In genomic region chr6:26240981-26241770, GRCh38 we compare ENCODE assay signal across 8 cellular contexts.
DNase-seq lines count a peak whose midpoint lies in the region; ATAC-seq and TF ChIP-seq lines count a peak whose summit lies in the region.

No MANE protein-coding gene starts in this region.

- peak overlapping the region; percentile 95 for H3K27ac ChIP-seq in KOPT-K1 (ENCODE audit: low read depth, low read length, poor library complexity, severe bottlenecking)

- peaks cover 8 to 15% of the 10 kb centered on the region in 2 donors for H3K36me3 Mint-ChIP-seq in stimulated activated naive B cell treated with anti-CD40 and anti-IgM and Interleukin-4, amounts not matched to agents 10 μg/mL and 1 μg/mL and 100 μg/mL, for 72 hours

- DNase-seq in GM12864 (ENCODE audit: low read depth) (peak; percentile 61), amniotic stem cell (lab: John Stamatoyannopoulos, UW) (peak; percentile 55), kidney epithelial cell (ENCODE audit: low read depth) (no peak), GM13976 (ENCODE audit: low spot score) (no peak), NCI-H1105 (lab: John Stamatoyannopoulos, UW) (no peak)
- peak; percentile 65 for DNase-seq in stimulated activated naive B cell treated with anti-CD40 and anti-IgM and Interleukin-4, amounts not matched to agents 10 μg/mL and 1 μg/mL and 100 μg/mL, for 72 hours

- no peaks in the 10 kb centered on the region for H3K27me3 ChIP-seq in kidney epithelial cell (ENCODE audit: control insufficient read depth, insufficient read depth, low read length)

- H3K36me3 ChIP-seq in KOPT-K1 (ENCODE audit: insufficient read depth, low read length) (no peaks in the 10 kb centered on the region), kidney epithelial cell (ENCODE audit: control insufficient read depth, insufficient read depth, low read length) (no peaks in the 10 kb centered on the region)

- TF ChIP-seq CTCF in GM12864 (IDR thresholded peaks at IDR 0.05; ENCODE audit: low read depth, low read length, missing control alignments) (no peak), kidney epithelial cell (IDR thresholded peaks at IDR 0.05; ENCODE audit: insufficient read depth, low read length, poor library complexity, severe bottlenecking) (no peak), GM13976 (IDR thresholded peaks at IDR 0.05; ENCODE audit: borderline replicate concordance, control extremely low read depth, extremely low read depth, insufficient read depth, missing control alignments) (no peak)

- peaks cover 15 to 23% of the 10 kb centered on the region in 2 donors for H3K4me1 Mint-ChIP-seq in stimulated activated naive B cell treated with anti-CD40 and anti-IgM and Interleukin-4, amounts not matched to agents 10 μg/mL and 1 μg/mL and 100 μg/mL, for 72 hours

- peak overlapping the region; percentile 41 for H3K4me3 ChIP-seq in GM12864 (ENCODE audit: low read depth, low read length)
- H3K4me3 ChIP-seq in kidney epithelial cell (ENCODE audit: low read depth, low read length): peak overlapping the region; percentile 54

- H3K9me3 ChIP-seq in KOPT-K1 (ENCODE audit: insufficient read depth, low read length, poor library complexity, severe bottlenecking): peaks cover 5% of the 10 kb centered on the region

- H3K27me3 Mint-ChIP-seq in stimulated activated naive B cell treated with anti-CD40 and anti-IgM and Interleukin-4, amounts not matched to agents 10 μg/mL and 1 μg/mL and 100 μg/mL, for 72 hours: no peaks in the 10 kb centered on the region

- peak overlapping the region; percentile 80 to 85 for H3K4me3 Mint-ChIP-seq in stimulated activated naive B cell treated with anti-CD40 and anti-IgM and Interleukin-4, amounts not matched to agents 10 μg/mL and 1 μg/mL and 100 μg/mL, for 72 hours

- H3K27ac Mint-ChIP-seq in stimulated activated naive B cell treated with anti-CD40 and anti-IgM and Interleukin-4, amounts not matched to agents 10 μg/mL and 1 μg/mL and 100 μg/mL, for 72 hours: peak overlapping the region; percentile 96

- peaks cover 0 to 3% of the 10 kb centered on the region in 2 donors for H3K9me3 Mint-ChIP-seq in stimulated activated naive B cell treated with anti-CD40 and anti-IgM and Interleukin-4, amounts not matched to agents 10 μg/mL and 1 μg/mL and 100 μg/mL, for 72 hours

- peak; percentile 35 to 38 for ATAC-seq in stimulated activated naive B cell treated with anti-CD40 and anti-IgM and Interleukin-4, amounts not matched to agents 10 μg/mL and 1 μg/mL and 100 μg/mL, for 72 hours (replicated peaks)
- no peak for ATAC-seq in GM21367 (IDR thresholded peaks at IDR 0.05; ENCODE audit: unreplicated experiment)

- in situ Hi-C loops in GM13976 (cut with MboI; ENCODE audit: low sequenced_read_pairs, unreplicated experiment): no loop called here

Comparison
In these comparisons a context has a peak if more than half of its experiments do, and no peak if none do; other contexts are left out.
1. DNase-seq: peak in GM12864 (single experiment), amniotic stem cell (single experiment) and stimulated activated naive B cell treated with anti-CD40 and anti-IgM and Interleukin-4, amounts not matched to agents 10 μg/mL and 1 μg/mL and 100 μg/mL, for 72 hours (single experiment); none in kidney epithelial cell (single experiment), GM13976 (single experiment) and NCI-H1105 (single experiment).